ENCODE assay signal across 8 cellular contexts in genomic region chr18:55780591-55781071, GRCh38.
DNase-seq lines count a peak whose midpoint lies in the region; ATAC-seq and TF ChIP-seq lines count a peak whose summit lies in the region.

No MANE protein-coding gene starts in this region.

- H3K79me2 ChIP-seq in hepatocyte, result no peaks in the 10 kb centered on the region

- no peak for TF ChIP-seq CTCF in hepatocyte (IDR thresholded peaks at IDR 0.05; ENCODE audit: poor library complexity)
- peak in 1 of 11 experiments; percentile 3 for TF ChIP-seq CTCF in spleen (IDR thresholded peaks at IDR 0.05 in 8 of 11, conservative IDR thresholded peaks at IDR 0.05 in 3 of 11)

- no peaks in the 10 kb centered on the region for H4K20me1 ChIP-seq in hepatocyte (ENCODE audit: insufficient read depth, poor library complexity, severe bottlenecking)

- H3K4me2 ChIP-seq in hepatocyte, result peak overlapping the region; percentile 95

- POLR2A ChIA-PET in HEK293T (lab: Yijun Ruan, JAX), result no interaction called here

- H3K4me3 ChIP-seq in H7 (ENCODE audit: insufficient read depth, low read depth, low read length) (peak overlapping the region; percentile 50), hepatocyte (peak overlapping the region; percentile 48), spleen (peak overlapping the region; percentile 45 to 76 (median 58))

- intact Hi-C loops in spleen (cut with DNase I; ENCODE audit: low total_unique reads), result loop anchor here (10.0 kb wide), 2 partner anchors 366 to 556 kb away; no protein-coding TSS in a partner anchor

- peak overlapping the region; percentile 83 for H3K27ac ChIP-seq in angular gyrus (ENCODE audit: low read depth, low read length)
- no peak overlapping the region for H3K27ac ChIP-seq in hepatocyte
- peak overlapping the region; percentile 5 to 77 (median 49) for H3K27ac ChIP-seq in spleen

- H3K9me3 ChIP-seq in hepatocyte (ENCODE audit: low read depth), result no peaks in the 10 kb centered on the region
- H3K9me3 ChIP-seq in spleen, result no peaks in the 10 kb centered on the region

- H3K4me1 ChIP-seq in hepatocyte (ENCODE audit: insufficient read depth) (no peaks in the 10 kb centered on the region), spleen (peaks cover 0 to 42% (median 10%) of the 10 kb centered on the region in 6 donors)

- no peak for ATAC-seq in GM21515 (IDR thresholded peaks at IDR 0.05; ENCODE audit: unreplicated experiment)

- WGBS in hepatocyte (ENCODE audit: low lambda C conversion rate, missing lambda C conversion rate), result 25% methylated on average over 8 of the region's 8 CpGs
- 17 to 25% (median 20%) methylated on average over 6 to 8 of the region's 8 CpGs for WGBS in spleen, 5 donors

- H3K27me3 ChIP-seq in H7 (ENCODE audit: control insufficient read depth, insufficient read depth, low read length), result peaks cover 15% of the 10 kb centered on the region
- H3K27me3 ChIP-seq in hepatocyte, result peaks cover 45% of the 10 kb centered on the region
- peaks cover 0 to 17% (median 6%) of the 10 kb centered on the region in 7 donors for H3K27me3 ChIP-seq in spleen (replicated peaks in 1 of 7)

- CTCF ChIA-PET in HEK293T (lab: Yijun Ruan, JAX), result interaction anchor here (1.1 to 1.8 kb wide), 2 partner anchors 364 to 546 kb away, joined by 3 to 7 read pairs; no protein-coding TSS in a partner anchor

- H2AFZ ChIP-seq in hepatocyte, result peak overlapping the region; percentile 50

- DNase-seq in H7 (no peak), hepatocyte (ENCODE audit: low spot score) (no peak), spleen (no peak), NCI-H774 (lab: John Stamatoyannopoulos, UW) (no peak), amniotic stem cell (lab: John Stamatoyannopoulos, UW) (no peak), HEK293T (ENCODE audit: extremely low spot score) (no peak)

- TF ChIP-seq POLR2A in spleen (IDR thresholded peaks at IDR 0.05), result no peak

- no peaks in the 10 kb centered on the region for H3K9me2 ChIP-seq in hepatocyte (replicated peaks; ENCODE audit: insufficient read depth)

- H3K36me3 ChIP-seq in H7 (replicated peaks; ENCODE audit: control insufficient read depth, insufficient read depth, low read length), result no peaks in the 10 kb centered on the region
- no peaks in the 10 kb centered on the region for H3K36me3 ChIP-seq in hepatocyte (replicated peaks; ENCODE audit: insufficient read depth, low read depth)
- no peaks in the 10 kb centered on the region for H3K36me3 ChIP-seq in spleen

TF ChIP-seq in HEK293T, 16 proteins besides CTCF, POLR2A, EP300 and RAD21:
- TF ChIP-seq CTBP1 (IDR thresholded peaks at IDR 0.05; ENCODE audit: borderline replicate concordance), result no peak
- no peak for TF ChIP-seq FOXA1 (IDR thresholded peaks at IDR 0.05)
- no peak for TF ChIP-seq LEF1 (IDR thresholded peaks at IDR 0.05; ENCODE audit: borderline replicate concordance)
- no peak for TF ChIP-seq PKNOX1 (IDR thresholded peaks at IDR 0.05)
- no peak for TF ChIP-seq ZNF384 (IDR thresholded peaks at IDR 0.05)
